In the genomic region with DNA sequence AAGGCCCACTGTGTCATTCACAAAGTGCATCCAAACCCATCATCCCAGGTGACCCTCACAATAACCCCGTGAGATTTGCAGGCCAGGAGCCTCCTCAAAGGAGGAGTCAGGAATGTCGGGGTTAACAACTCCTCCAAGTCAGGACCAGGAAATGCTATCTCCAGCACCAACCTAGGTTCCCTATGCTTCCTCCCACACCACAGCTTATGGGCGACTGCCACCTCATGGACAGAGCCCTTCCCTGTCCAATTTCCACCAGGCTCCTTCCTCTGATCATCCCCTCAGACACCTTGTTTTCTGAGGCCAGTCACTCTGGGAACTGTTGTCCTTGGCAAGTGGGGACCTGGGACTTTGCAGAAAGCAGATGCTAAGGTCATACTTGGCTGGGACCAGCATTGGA, we compare ENCODE assay signal across 8 cellular contexts.
DNase-seq lines count a peak whose midpoint lies in the region; ATAC-seq, FAIRE-seq and TF ChIP-seq lines count a peak whose summit lies in the region.
"Not testable (repeated sequence)": the region's sequence is repeated elsewhere in the genome, so short reads cannot be mapped to it uniquely, and the experiment has no call there.

No MANE protein-coding gene starts in this region.

- BruUV-seq in GM12878 (replicated peaks; lab: Mats Ljungman, UMichigan) = not testable (repeated sequence)

- DNase-seq in GM18507 (ENCODE audit: extremely low spot score, insufficient read length, low read depth); HTR-8/SVneo (ENCODE audit: insufficient read length, low spot score); GM12878 (ENCODE audit: low read depth, low spot score); Right ventricle myocardium inferior (ENCODE audit: missing footprints); left lung; aorta: not testable (repeated sequence)
- peak; percentile 2 for DNase-seq in WERI-Rb-1
- DNase-seq in stimulated activated effector memory CD8-positive, alpha-beta T cell treated with anti-CD3 and anti-CD28 coated beads, Interleukin-12 subunit alpha, Interleukin-12 subunit beta, amount 100 ng/mL, for 72 hours (ENCODE audit: low spot score in 2 of 2) = peak in 1 of 2 donors; percentile 36

- POLR2A ChIA-PET in GM12878 (lab: Charles Lee) = not testable (repeated sequence)

- not testable (repeated sequence) for H3K4me2 ChIP-seq in GM12878 (ENCODE audit: control insufficient read depth, insufficient read depth)

- RAD21 ChIA-PET in GM12878 (lab: Charles Lee; ENCODE audit: unreplicated experiment) = not testable (repeated sequence)

- not testable (repeated sequence) for H3K36me3 Mint-ChIP-seq in stimulated activated effector memory CD8-positive, alpha-beta T cell treated with anti-CD3 and anti-CD28 coated beads, Interleukin-12 subunit alpha, Interleukin-12 subunit beta, amount 100 ng/mL, for 72 hours

- not testable (repeated sequence) for H3K9me3 Mint-ChIP-seq in stimulated activated effector memory CD8-positive, alpha-beta T cell treated with anti-CD3 and anti-CD28 coated beads, Interleukin-12 subunit alpha, Interleukin-12 subunit beta, amount 100 ng/mL, for 72 hours

- H4K20me1 ChIP-seq in GM12878 (ENCODE audit: control insufficient read depth, insufficient read depth) = not testable (repeated sequence)

- CTCF ChIA-PET in GM12878 (lab: Yijun Ruan, JAX) = not testable (repeated sequence)

- TF ChIP-seq POLR2A in GM12878 (IDR thresholded peaks at IDR 0.05; ENCODE audit: low read depth, low read length) = not testable (repeated sequence)

- WGBS in GM12878 (ENCODE audit: insufficient coverage, insufficient replicate concordance, low lambda C conversion rate, missing lambda C conversion rate) = 0% methylated on average over 2 of the region's 3 CpGs
- 39% methylated on average over 2 of the region's 3 CpGs; no CpG with 5 or more reads in 1 of the 2 donors for WGBS in aorta, 2 donors

- TF ChIP-seq RAD21 in GM12878 (IDR thresholded peaks at IDR 0.05; ENCODE audit: insufficient read depth, low read depth, low read length) = not testable (repeated sequence)

- SMC1A ChIA-PET in GM12878 (lab: Charles Lee; ENCODE audit: uncharacterized antibody, unreplicated experiment) = not testable (repeated sequence)

- H3K4me1 Mint-ChIP-seq in stimulated activated effector memory CD8-positive, alpha-beta T cell treated with anti-CD3 and anti-CD28 coated beads, Interleukin-12 subunit alpha, Interleukin-12 subunit beta, amount 100 ng/mL, for 72 hours = not testable (repeated sequence)

- not testable (repeated sequence) for H3K9me3 ChIP-seq in WERI-Rb-1 (ENCODE audit: severe bottlenecking); GM12878 (replicated peaks; ENCODE audit: control insufficient read depth, insufficient read depth, low read length); left lung; aorta (ENCODE audit: control insufficient read depth, low read length)

- not testable (repeated sequence) for H2AFZ ChIP-seq in GM12878 (ENCODE audit: control insufficient read depth, low read depth, low read length)

- H3K4me3 ChIP-seq in WERI-Rb-1 (ENCODE audit: low read depth, low read length); GM12878; left lung; aorta (ENCODE audit: low read length in 2 of 2): not testable (repeated sequence)

- not testable (repeated sequence) for H3K4me1 ChIP-seq in GM12878 (ENCODE audit: control insufficient read depth, insufficient read depth, low read length); left lung; aorta (ENCODE audit: control insufficient read depth in 1 of 2, insufficient read depth in 2 of 2, low read length in 2 of 2)

- FAIRE-seq in GM18507 (lab: Jason Lieb, UNC) (peak; percentile 51), HTR-8/SVneo (lab: Jason Lieb, UNC) (peak; percentile 77), GM12878 (lab: Jason Lieb, UNC) (peak; percentile 94)

- ATAC-seq in GM12878 = peak; percentile 91
- peak; percentile 44 for ATAC-seq in Right ventricle myocardium inferior
- peak; percentile 94 for ATAC-seq in left lung
- ATAC-seq in stimulated activated effector memory CD8-positive, alpha-beta T cell treated with anti-CD3 and anti-CD28 coated beads, Interleukin-12 subunit alpha, Interleukin-12 subunit beta, amount 100 ng/mL, for 72 hours = peak; percentile 45
- peak; percentile 84 for ATAC-seq in aorta (ENCODE audit: low FRiP score)

- TF ChIP-seq EP300 in GM12878 (IDR thresholded peaks at IDR 0.05; ENCODE audit: borderline replicate concordance in 1 of 2, control insufficient read depth in 1 of 2, low read depth in 2 of 2, low read length in 2 of 2) = not testable (repeated sequence)

- not testable (repeated sequence) for H3K79me2 ChIP-seq in GM12878 (ENCODE audit: control insufficient read depth, insufficient read depth, low read length)

- H3K9ac ChIP-seq in GM12878 (ENCODE audit: control insufficient read depth, insufficient read depth, low read length) = not testable (repeated sequence)

- intact Hi-C loops in GM12878 (cut with micrococcal nuclease; ENCODE audit: unreplicated experiment); Right ventricle myocardium inferior (cut with DNase I); left lung (cut with DNase I); aorta (cut with DNase I): not testable (repeated sequence)

- not testable (repeated sequence) for H3K27ac Mint-ChIP-seq in stimulated activated effector memory CD8-positive, alpha-beta T cell treated with anti-CD3 and anti-CD28 coated beads, Interleukin-12 subunit alpha, Interleukin-12 subunit beta, amount 100 ng/mL, for 72 hours

- TF ChIP-seq CTCF in WERI-Rb-1 (IDR thresholded peaks at IDR 0.05; ENCODE audit: low read depth, low read length); GM12878 (IDR thresholded peaks at IDR 0.05 in 2 of 3, conservative IDR thresholded peaks at IDR 0.05 in 1 of 3; ENCODE audit: control insufficient read depth in 2 of 3, extremely low read depth in 1 of 3, insufficient read depth in 1 of 3, low read depth in 3 of 3, low read length in 3 of 3); left lung (IDR thresholded peaks at IDR 0.05): not testable (repeated sequence)

- in situ Hi-C loops in GM12878 (cut with MboI) = not testable (repeated sequence)

- H3K36me3 ChIP-seq in WERI-Rb-1; GM12878 (ENCODE audit: control insufficient read depth in 2 of 2, insufficient read depth in 2 of 2, low read length in 1 of 2); left lung; aorta (ENCODE audit: control insufficient read depth in 1 of 2, insufficient read depth in 2 of 2, low read length in 1 of 2): not testable (repeated sequence)

- H3K4me3 Mint-ChIP-seq in stimulated activated effector memory CD8-positive, alpha-beta T cell treated with anti-CD3 and anti-CD28 coated beads, Interleukin-12 subunit alpha, Interleukin-12 subunit beta, amount 100 ng/mL, for 72 hours = not testable (repeated sequence)

- not testable (repeated sequence) for H3K27me3 ChIP-seq in WERI-Rb-1 (ENCODE audit: insufficient read depth, low read depth, severe bottlenecking); GM12878 (replicated peaks in 1 of 2; ENCODE audit: control insufficient read depth in 2 of 2, insufficient read depth in 2 of 2, low read length in 1 of 2); left lung; aorta (ENCODE audit: control insufficient read depth in 1 of 2, insufficient read depth in 2 of 2, low read length in 1 of 2)

- H3K27ac ChIP-seq in WERI-Rb-1; GM12878 (ENCODE audit: control insufficient read depth, insufficient read depth); left lung; aorta (ENCODE audit: low read depth in 1 of 2, low read length in 2 of 2): not testable (repeated sequence)

Comparison
In these comparisons a context has a peak if more than half of its experiments do, and no peak if none do; other contexts are left out.
1. ATAC-seq: peak in every context shown above with its lines; median percentile 94 in left lung; 91 in GM12878; 84 in aorta; 45 in stimulated activated effector memory CD8-positive, alpha-beta T cell treated with anti-CD3 and anti-CD28 coated beads, Interleukin-12 subunit alpha, Interleukin-12 subunit beta, amount 100 ng/mL, for 72 hours; 44 in Right ventricle myocardium inferior.